Comparison of ENCODE assay signal across 8 cellular contexts in the genomic region with DNA sequence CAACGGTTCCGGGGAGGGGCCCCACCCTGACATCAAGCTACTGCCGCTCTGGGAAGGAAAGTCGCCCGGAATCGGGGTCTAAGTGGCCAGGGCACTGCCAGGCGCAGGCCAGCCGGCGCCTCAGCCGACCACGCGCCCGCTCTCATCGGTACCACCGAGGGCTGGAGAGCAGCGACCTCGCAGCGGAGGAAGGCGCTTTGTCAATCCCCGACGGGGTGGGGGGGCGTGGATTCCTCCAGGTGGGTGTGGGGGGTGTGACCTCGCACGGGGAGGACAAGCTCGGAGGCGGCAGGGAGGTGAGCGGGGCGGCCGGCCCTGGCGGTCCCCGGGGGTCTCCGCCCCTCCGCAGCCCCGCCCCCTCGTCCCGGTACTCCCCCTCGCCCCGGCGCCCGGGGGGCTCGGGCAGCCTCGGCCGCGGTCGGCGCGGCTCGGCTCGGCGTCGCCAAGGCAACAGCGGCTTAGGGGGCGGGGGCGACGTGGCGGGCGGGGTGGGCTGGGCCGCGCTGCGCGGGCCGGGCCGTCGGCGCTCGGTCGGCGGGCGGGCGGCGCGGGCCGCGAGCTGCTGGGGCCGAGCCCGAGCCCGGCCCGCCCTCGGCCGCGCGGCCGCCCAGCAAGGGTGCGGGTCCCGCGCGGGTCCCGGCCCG. TPM values are rescaled to one million over a fixed set of nuclear protein-coding genes. Genes with fewer than 3 reads are reported as not detected.
DNase-seq lines count a peak whose midpoint lies in the region; ATAC-seq and TF ChIP-seq lines count a peak whose summit lies in the region.

No MANE protein-coding gene starts in this region.

- POLR2A ChIA-PET in activated CD8-positive, alpha-beta T cell treated with anti-CD3 and anti-CD28 coated beads for 36 hours (lab: Charles Lee) = no interaction called here

- no peak overlapping the region for H3K27ac ChIP-seq in right cardiac atrium (ENCODE audit: low read length)

- 0 out of 2 replicates have a peak, but pooled peaks cover 4% of the 10 kb centered on the region for H3K4me1 ChIP-seq in ES-I3 (ENCODE audit: insufficient read depth, low read length)
- peaks cover 14% of the 10 kb centered on the region for H3K4me1 ChIP-seq in right cardiac atrium (ENCODE audit: control insufficient read depth, insufficient read depth, low read length)

- no peaks in the 10 kb centered on the region for H3K9me3 Mint-ChIP-seq in activated CD8-positive, alpha-beta T cell treated with anti-CD3 and anti-CD28 coated beads for 36 hours
- no peaks in the 10 kb centered on the region for H3K9me3 Mint-ChIP-seq in stimulated activated naive B cell treated with anti-CD40 and anti-IgM and Interleukin-4, amounts not matched to agents 10 μg/mL and 1 μg/mL and 100 μg/mL, for 72 hours

- H3K4me3 ChIP-seq in right cardiac atrium (ENCODE audit: low read length) = peak overlapping the region; percentile 72

- intact Hi-C loops in activated CD8-positive, alpha-beta T cell treated with anti-CD3 and anti-CD28 coated beads for 36 hours (cut with micrococcal nuclease) = no loop called here
- intact Hi-C loops in right cardiac atrium (cut with DNase I) = loop anchor here in 2 of 4 donors (5.0 to 10.0 kb wide), 2 partner anchors 76 to 299 kb away; no protein-coding TSS in a partner anchor

- peak overlapping the region; percentile 26 for H3K4me3 Mint-ChIP-seq in activated CD8-positive, alpha-beta T cell treated with anti-CD3 and anti-CD28 coated beads for 36 hours
- peak overlapping the region; percentile 52 to 71 for H3K4me3 Mint-ChIP-seq in stimulated activated naive B cell treated with anti-CD40 and anti-IgM and Interleukin-4, amounts not matched to agents 10 μg/mL and 1 μg/mL and 100 μg/mL, for 72 hours

- no peaks in the 10 kb centered on the region for H3K36me3 ChIP-seq in ES-I3 (ENCODE audit: insufficient read depth, low read length)

- H3K4me1 Mint-ChIP-seq in activated CD8-positive, alpha-beta T cell treated with anti-CD3 and anti-CD28 coated beads for 36 hours (ENCODE audit: low read depth) = peaks cover 5% of the 10 kb centered on the region
- peaks cover 9 to 17% of the 10 kb centered on the region in 2 donors for H3K4me1 Mint-ChIP-seq in stimulated activated naive B cell treated with anti-CD40 and anti-IgM and Interleukin-4, amounts not matched to agents 10 μg/mL and 1 μg/mL and 100 μg/mL, for 72 hours

- peaks cover 28% of the 10 kb centered on the region for H3K27me3 Mint-ChIP-seq in activated CD8-positive, alpha-beta T cell treated with anti-CD3 and anti-CD28 coated beads for 36 hours
- H3K27me3 Mint-ChIP-seq in stimulated activated naive B cell treated with anti-CD40 and anti-IgM and Interleukin-4, amounts not matched to agents 10 μg/mL and 1 μg/mL and 100 μg/mL, for 72 hours = peaks cover 44 to 64% of the 10 kb centered on the region in 2 donors

- no peaks in the 10 kb centered on the region for H3K27me3 ChIP-seq in right cardiac atrium (ENCODE audit: control insufficient read depth, insufficient read depth)

- CTCF ChIA-PET in activated CD8-positive, alpha-beta T cell treated with anti-CD3 and anti-CD28 coated beads for 36 hours (lab: Charles Lee) = interaction anchor here (1.0 to 2.7 kb wide), 4 partner anchors 12 to 188 kb away, joined by 3 to 13 read pairs (median 3); no protein-coding TSS in a partner anchor

- DNase-seq in activated CD8-positive, alpha-beta T cell treated with anti-CD3 and anti-CD28 coated beads for 36 hours = peak; percentile 35
- peak in 2 of 3 donors; percentile 69 to 72 for DNase-seq in right cardiac atrium
- DNase-seq in stimulated activated naive B cell treated with anti-CD40 and anti-IgM and Interleukin-4, amounts not matched to agents 10 μg/mL and 1 μg/mL and 100 μg/mL, for 72 hours = no peak
- no peak for DNase-seq in DMS153 (lab: John Stamatoyannopoulos, UW)
- no peak for DNase-seq in NCI-H1694 (lab: John Stamatoyannopoulos, UW)

- H3K9ac ChIP-seq in ES-I3 (ENCODE audit: low read depth, low read length) = peak overlapping the region; percentile 51

- WGBS in right cardiac atrium = 9% methylated on average over 79 of the region's 89 CpGs

- ATAC-seq in HG02852 (IDR thresholded peaks at IDR 0.05; ENCODE audit: unreplicated experiment) = peak; percentile 29
- ATAC-seq in activated CD8-positive, alpha-beta T cell treated with anti-CD3 and anti-CD28 coated beads for 36 hours = peak; percentile 31
- peak in 1 of 2 donors; percentile 2 for ATAC-seq in right cardiac atrium
- peak; percentile 10 to 30 for ATAC-seq in stimulated activated naive B cell treated with anti-CD40 and anti-IgM and Interleukin-4, amounts not matched to agents 10 μg/mL and 1 μg/mL and 100 μg/mL, for 72 hours (replicated peaks)
- no peak for ATAC-seq in HG02973 (IDR thresholded peaks at IDR 0.05; ENCODE audit: unreplicated experiment)

- H3K9me3 ChIP-seq in ES-I3 (ENCODE audit: control insufficient read depth, insufficient read depth, low read length) (no peaks in the 10 kb centered on the region), right cardiac atrium (ENCODE audit: control insufficient read depth, low read length) (no peaks in the 10 kb centered on the region)

- H3K36me3 Mint-ChIP-seq in activated CD8-positive, alpha-beta T cell treated with anti-CD3 and anti-CD28 coated beads for 36 hours (ENCODE audit: low read depth) = no peaks in the 10 kb centered on the region
- no peaks in the 10 kb centered on the region for H3K36me3 Mint-ChIP-seq in stimulated activated naive B cell treated with anti-CD40 and anti-IgM and Interleukin-4, amounts not matched to agents 10 μg/mL and 1 μg/mL and 100 μg/mL, for 72 hours

- no peak overlapping the region for H3K27ac Mint-ChIP-seq in activated CD8-positive, alpha-beta T cell treated with anti-CD3 and anti-CD28 coated beads for 36 hours
- H3K27ac Mint-ChIP-seq in stimulated activated naive B cell treated with anti-CD40 and anti-IgM and Interleukin-4, amounts not matched to agents 10 μg/mL and 1 μg/mL and 100 μg/mL, for 72 hours = no peak overlapping the region

- no peak for TF ChIP-seq CTCF in activated CD8-positive, alpha-beta T cell treated with anti-CD3 and anti-CD28 coated beads for 36 hours (IDR thresholded peaks at IDR 0.05)

RNA-seq across cellular contexts. Expression of a gene that starts 47.3 kb away (rescaled TPM):
- total RNA-seq in activated CD8-positive, alpha-beta T cell treated with anti-CD3 and anti-CD28 coated beads for 36 hours = 1 to 10 TPM in 1 of 2 experiments, under 1 TPM in 1; 0.54 to 1.5 TPM
- 10 to 100 TPM; 41.7 to 55.0 (median 42.7) TPM for total RNA-seq in right cardiac atrium
- 25.5 TPM for polyA plus RNA-seq in right cardiac atrium

Comparison
In these comparisons a context has a peak if more than half of its experiments do, and no peak if none do; other contexts are left out.
1. DNase-seq: peak in activated CD8-positive, alpha-beta T cell treated with anti-CD3 and anti-CD28 coated beads for 36 hours (single experiment) and right cardiac atrium (2 of 3); none in stimulated activated naive B cell treated with anti-CD40 and anti-IgM and Interleukin-4, amounts not matched to agents 10 μg/mL and 1 μg/mL and 100 μg/mL, for 72 hours (single experiment), DMS153 (single experiment) and NCI-H1694 (single experiment).
2. RNA of a gene that starts 47.3 kb away (total RNA-seq): 41.7 to 55.0 TPM in right cardiac atrium; 0.54 to 1.5 TPM in activated CD8-positive, alpha-beta T cell treated with anti-CD3 and anti-CD28 coated beads for 36 hours; every median in the first group is over 10 times any median in the second.